In genomic region chr16:9463461-9463860, GRCh38 we compare ENCODE assay signal across 23 cellular contexts.
DNase-seq lines count a peak whose midpoint lies in the region; ATAC-seq, FAIRE-seq and TF ChIP-seq lines count a peak whose summit lies in the region.
"Had no signal": no experiment of that assay in that cellular context is flagged by ENCODE, and none has a peak within 500 bp of the region (broad histone marks: within the 10 kb centered on the region; RNA-seq: fewer than 3 reads in every experiment).

No MANE protein-coding gene starts in this region.

- CTCF ChIA-PET in HepG2 (lab: Yijun Ruan, JAX; ENCODE audit: low intra/inter-chr PET ratio, low total read pairs) = no interaction called here
- CTCF ChIA-PET in CD8-positive, alpha-beta T cell (lab: Charles Lee) = no interaction called here

- H3K36me3 ChIP-seq in HepG2 (replicated peaks in 1 of 2; ENCODE audit: control insufficient read depth in 1 of 2, insufficient read depth in 2 of 2, low read length in 2 of 2) (no peaks in the 10 kb centered on the region), right lobe of liver (no peaks in the 10 kb centered on the region), endocrine pancreas (ENCODE audit: control insufficient read depth, insufficient read depth, low read length) (no peaks in the 10 kb centered on the region)
- H3K36me3 ChIP-seq in CD8-positive, alpha-beta T cell (ENCODE audit: insufficient read depth, low read length) = no peaks in the 10 kb centered on the region

- no peaks in the 10 kb centered on the region for H3K9me3 Mint-ChIP-seq in CD8-positive, alpha-beta T cell

- H2AFZ ChIP-seq in HepG2 (ENCODE audit: low read length) = no peak overlapping the region

- H3K4me3 Mint-ChIP-seq in CD8-positive, alpha-beta T cell = no peak overlapping the region
- H3K4me3 Mint-ChIP-seq: B cell; CD4-positive, alpha-beta T cell; CD8-positive, alpha-beta memory T cell had no signal

- no peak for FAIRE-seq in HepG2 (lab: Jason Lieb, UNC)
- FAIRE-seq: A549, GM12878, GM12892, GM18507 had no signal

- no peaks in the 10 kb centered on the region for H3K36me3 Mint-ChIP-seq in CD8-positive, alpha-beta T cell
- H3K36me3 Mint-ChIP-seq: CD8-positive, alpha-beta memory T cell had no signal

- 7% methylated on average over 3 of the region's 3 CpGs for WGBS in HepG2 (ENCODE audit: low lambda C conversion rate)
- 83% methylated on average over 3 of the region's 3 CpGs for WGBS in right lobe of liver (ENCODE audit: insufficient coverage, low coverage, low lambda C conversion rate, missing lambda C conversion rate)

- TF ChIP-seq EP300 in HepG2 (IDR thresholded peaks at IDR 0.05; ENCODE audit: low read depth in 2 of 2, low read length in 2 of 2) (no peak), HepG2 (CRISPR knock-in tag; IDR thresholded peaks at IDR 0.05; ENCODE audit: borderline replicate concordance) (no peak)

- POLR2A ChIA-PET in HepG2 (lab: Yijun Ruan, JAX) = no interaction called here
- POLR2A ChIA-PET in CD8-positive, alpha-beta T cell (lab: Charles Lee) = no interaction called here

- no peak for TF ChIP-seq RAD21 in HepG2 (CRISPR knock-in tag; IDR thresholded peaks at IDR 0.05)

- H3K4me1 ChIP-seq in HepG2 (ENCODE audit: insufficient read depth, low read length) (no peaks in the 10 kb centered on the region), right lobe of liver (no peaks in the 10 kb centered on the region), endocrine pancreas (ENCODE audit: control insufficient read depth, insufficient read depth, low read length) (peaks cover 3% of the 10 kb centered on the region)
- H3K4me1 ChIP-seq in CD8-positive, alpha-beta T cell (ENCODE audit: insufficient read depth, low read length) = no peaks in the 10 kb centered on the region
- H3K4me1 ChIP-seq: A549 had no signal

- H3K4me1 Mint-ChIP-seq in CD8-positive, alpha-beta T cell (ENCODE audit: low read depth) = no peaks in the 10 kb centered on the region
- H3K4me1 Mint-ChIP-seq: B cell; CD8-positive, alpha-beta memory T cell had no signal

- H3K9ac ChIP-seq in HepG2 (ENCODE audit: insufficient read depth, low read depth, low read length) (no peak overlapping the region), endocrine pancreas (ENCODE audit: control insufficient read depth, insufficient read depth, low read length) (no peak overlapping the region)

- H3K4me2 ChIP-seq in HepG2 (ENCODE audit: low read depth, low read length) = no peak overlapping the region
- H3K4me2 ChIP-seq: A549 had no signal

- H3K4me3 ChIP-seq in HepG2 (replicated peaks in 1 of 3; ENCODE audit: insufficient read depth in 1 of 3, low read depth in 2 of 3, low read length in 3 of 3) = no peak overlapping the region
- no peak overlapping the region for H3K4me3 ChIP-seq in right lobe of liver
- H3K4me3 ChIP-seq in endocrine pancreas (ENCODE audit: control insufficient read depth, insufficient read depth, low read length) = peak overlapping the region; percentile 27
- no peak overlapping the region for H3K4me3 ChIP-seq in CD8-positive, alpha-beta T cell (ENCODE audit: low read depth, low read length)
- H3K4me3 ChIP-seq: A549, GM12878 had no signal

- H3K9me3 ChIP-seq in HepG2 (ENCODE audit: low read length) (no peaks in the 10 kb centered on the region), right lobe of liver (no peaks in the 10 kb centered on the region), endocrine pancreas (ENCODE audit: control insufficient read depth, low read length) (no peaks in the 10 kb centered on the region)
- H3K9me3 ChIP-seq in CD8-positive, alpha-beta T cell (ENCODE audit: low read length) = no peaks in the 10 kb centered on the region
- H3K9me3 ChIP-seq: A549 had no signal

- in situ Hi-C loops in HepG2 (cut with HindIII; ENCODE audit: extremely low pct_ligation_motif_present, low pct_unique_long_range_greater_than_20kb) = no loop called here

- DNase-seq in HepG2 (ENCODE audit: low spot score) = no peak
- no peak for DNase-seq in right lobe of liver
- DNase-seq in CD8-positive, alpha-beta T cell = no peak
- no peak for DNase-seq in SKM-1 (lab: John Stamatoyannopoulos, UW; ENCODE audit: unreplicated experiment)
- DNase-seq: AML-193; CD4-positive, alpha-beta T cell; CD8-positive, alpha-beta memory T cell; COR-L47; DMS 273 treated with DMSO at 0.1 percent for 48 hours; DMS153; DMS53; DMS79; DND-41; EL; GDM1 had no signal

- H3K27me3 ChIP-seq in HepG2 (ENCODE audit: control insufficient read depth in 1 of 2, insufficient read depth in 2 of 2, low read length in 2 of 2) = 0 out of 5 replicates have a peak, but pooled peaks cover 0 to 4% of the 10 kb centered on the region in 2 experiments
- no peaks in the 10 kb centered on the region for H3K27me3 ChIP-seq in right lobe of liver
- no peaks in the 10 kb centered on the region for H3K27me3 ChIP-seq in endocrine pancreas (ENCODE audit: control insufficient read depth, insufficient read depth, low read length)
- no peaks in the 10 kb centered on the region for H3K27me3 ChIP-seq in CD8-positive, alpha-beta T cell (ENCODE audit: insufficient read depth, low read length)

- H3K27ac ChIP-seq in HepG2 (ENCODE audit: extremely low read length, insufficient read depth, low read length) (no peak overlapping the region), right lobe of liver (no peak overlapping the region)
- no peak overlapping the region for H3K27ac ChIP-seq in CD8-positive, alpha-beta T cell (ENCODE audit: low read depth, low read length)
- H3K27ac ChIP-seq: 22Rv1, A549, C4-2B had no signal

- TF ChIP-seq CTCF in HepG2 (CRISPR knock-in tag; IDR thresholded peaks at IDR 0.05) (no peak), right lobe of liver (IDR thresholded peaks at IDR 0.05) (no peak)
- no peak for TF ChIP-seq CTCF in CD8-positive, alpha-beta T cell (IDR thresholded peaks at IDR 0.05)

- no peaks in the 10 kb centered on the region for H4K20me1 ChIP-seq in HepG2 (ENCODE audit: insufficient read depth, low read length)

- H3K27me3 Mint-ChIP-seq in CD8-positive, alpha-beta T cell (ENCODE audit: low read depth) = no peaks in the 10 kb centered on the region
- H3K27me3 Mint-ChIP-seq: CD4-positive, alpha-beta T cell; CD8-positive, alpha-beta memory T cell had no signal

- intact Hi-C loops in HepG2 (cut with micrococcal nuclease; ENCODE audit: unreplicated experiment) (no loop called here), right lobe of liver (cut with DNase I) (no loop called here)
- intact Hi-C loops in CD8-positive, alpha-beta T cell (cut with DNase I, micrococcal nuclease) = no loop called here

- BruUV-seq in HepG2 (replicated peaks; lab: Mats Ljungman, UMichigan) = no TSS peak

- no peak overlapping the region for H3K27ac Mint-ChIP-seq in CD8-positive, alpha-beta T cell
- H3K27ac Mint-ChIP-seq: B cell; CD4-positive, alpha-beta T cell; CD8-positive, alpha-beta memory T cell had no signal

- no peak for ATAC-seq in HepG2
- ATAC-seq in right lobe of liver = no peak
- ATAC-seq in CD8-positive, alpha-beta T cell = no peak
- ATAC-seq: A549, GM12878 had no signal

- TF ChIP-seq POLR2A in HepG2 (IDR thresholded peaks at IDR 0.05; ENCODE audit: insufficient read depth in 1 of 2, low read depth in 2 of 2, low read length in 2 of 2) (no peak), right lobe of liver (IDR thresholded peaks at IDR 0.05) (no peak)

- no peaks in the 10 kb centered on the region for H3K79me2 ChIP-seq in HepG2 (ENCODE audit: insufficient read depth, low read length)

TF ChIP-seq in HepG2, 621 proteins besides CTCF, POLR2A, EP300 and RAD21:
- TF ChIP-seq CREB1 (IDR thresholded peaks at IDR 0.05) (peak; percentile 81), CREB1 (CRISPR knock-in tag; IDR thresholded peaks at IDR 0.05) (no peak), ASH2L (IDR thresholded peaks at IDR 0.05; ENCODE audit: insufficient read length, low read depth, low read length) (no peak), HIC2 (CRISPR knock-in tag; IDR thresholded peaks at IDR 0.05; ENCODE audit: low read depth) (no peak), THAP9 (CRISPR knock-in tag; IDR thresholded peaks at IDR 0.05; ENCODE audit: borderline replicate concordance) (no peak), ATF7 (IDR thresholded peaks at IDR 0.05) (peak; percentile 85), ATF7 (CRISPR knock-in tag; IDR thresholded peaks at IDR 0.05) (no peak)
TF ChIP-seq in HepG2: peak in this region for 2.
